Comparison of ENCODE assay signal across 1 cellular context in the genomic region with DNA sequence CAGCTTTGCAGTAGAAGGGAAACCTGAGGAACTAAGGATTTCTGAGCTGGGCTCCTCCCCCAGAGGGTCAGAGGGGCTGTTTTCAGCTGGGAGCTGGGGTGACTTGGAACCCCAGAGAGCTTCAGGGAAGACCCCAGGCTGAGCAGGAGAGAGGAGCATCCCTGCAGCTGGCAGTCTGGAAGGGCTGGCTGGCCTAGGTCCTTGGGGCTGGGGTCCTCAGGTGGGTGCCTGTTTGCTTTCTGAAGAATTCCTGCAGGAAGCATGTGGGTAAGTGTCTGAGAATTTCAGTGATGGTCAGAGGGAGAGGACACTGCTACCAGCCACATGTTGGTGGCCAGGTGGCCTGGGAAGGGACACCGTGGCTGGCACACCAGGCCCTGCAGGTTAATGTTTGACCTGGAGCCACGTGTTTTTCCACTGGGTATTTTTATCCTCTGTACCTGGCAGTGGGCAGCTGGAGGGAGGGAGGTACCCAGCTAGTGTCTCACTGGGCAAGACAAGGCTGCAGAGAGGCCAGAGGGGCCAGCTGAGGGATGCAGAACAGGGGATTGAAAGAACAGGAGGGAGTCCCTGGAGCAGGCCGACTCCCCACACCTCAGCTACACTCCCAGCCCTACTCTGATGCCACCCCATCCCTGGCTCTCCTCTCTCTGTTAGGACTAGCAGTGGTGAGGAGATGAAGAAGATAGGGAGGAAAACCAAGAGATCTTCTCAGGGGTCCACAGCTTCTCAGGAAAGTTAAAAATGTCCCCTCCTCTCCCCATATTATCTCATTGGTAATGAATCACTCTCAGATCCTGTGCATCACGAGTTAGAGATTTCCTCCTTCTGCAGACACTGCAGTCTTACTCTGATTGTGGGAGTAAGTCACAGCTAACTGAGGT.
TF ChIP-seq lines count a peak whose summit lies in the region.

No MANE protein-coding gene starts in this region.

TF ChIP-seq in HepG2, 621 proteins besides CTCF, POLR2A, EP300 and RAD21 (continued from another document and continues in another):
- TF ChIP-seq, protein P1, sequence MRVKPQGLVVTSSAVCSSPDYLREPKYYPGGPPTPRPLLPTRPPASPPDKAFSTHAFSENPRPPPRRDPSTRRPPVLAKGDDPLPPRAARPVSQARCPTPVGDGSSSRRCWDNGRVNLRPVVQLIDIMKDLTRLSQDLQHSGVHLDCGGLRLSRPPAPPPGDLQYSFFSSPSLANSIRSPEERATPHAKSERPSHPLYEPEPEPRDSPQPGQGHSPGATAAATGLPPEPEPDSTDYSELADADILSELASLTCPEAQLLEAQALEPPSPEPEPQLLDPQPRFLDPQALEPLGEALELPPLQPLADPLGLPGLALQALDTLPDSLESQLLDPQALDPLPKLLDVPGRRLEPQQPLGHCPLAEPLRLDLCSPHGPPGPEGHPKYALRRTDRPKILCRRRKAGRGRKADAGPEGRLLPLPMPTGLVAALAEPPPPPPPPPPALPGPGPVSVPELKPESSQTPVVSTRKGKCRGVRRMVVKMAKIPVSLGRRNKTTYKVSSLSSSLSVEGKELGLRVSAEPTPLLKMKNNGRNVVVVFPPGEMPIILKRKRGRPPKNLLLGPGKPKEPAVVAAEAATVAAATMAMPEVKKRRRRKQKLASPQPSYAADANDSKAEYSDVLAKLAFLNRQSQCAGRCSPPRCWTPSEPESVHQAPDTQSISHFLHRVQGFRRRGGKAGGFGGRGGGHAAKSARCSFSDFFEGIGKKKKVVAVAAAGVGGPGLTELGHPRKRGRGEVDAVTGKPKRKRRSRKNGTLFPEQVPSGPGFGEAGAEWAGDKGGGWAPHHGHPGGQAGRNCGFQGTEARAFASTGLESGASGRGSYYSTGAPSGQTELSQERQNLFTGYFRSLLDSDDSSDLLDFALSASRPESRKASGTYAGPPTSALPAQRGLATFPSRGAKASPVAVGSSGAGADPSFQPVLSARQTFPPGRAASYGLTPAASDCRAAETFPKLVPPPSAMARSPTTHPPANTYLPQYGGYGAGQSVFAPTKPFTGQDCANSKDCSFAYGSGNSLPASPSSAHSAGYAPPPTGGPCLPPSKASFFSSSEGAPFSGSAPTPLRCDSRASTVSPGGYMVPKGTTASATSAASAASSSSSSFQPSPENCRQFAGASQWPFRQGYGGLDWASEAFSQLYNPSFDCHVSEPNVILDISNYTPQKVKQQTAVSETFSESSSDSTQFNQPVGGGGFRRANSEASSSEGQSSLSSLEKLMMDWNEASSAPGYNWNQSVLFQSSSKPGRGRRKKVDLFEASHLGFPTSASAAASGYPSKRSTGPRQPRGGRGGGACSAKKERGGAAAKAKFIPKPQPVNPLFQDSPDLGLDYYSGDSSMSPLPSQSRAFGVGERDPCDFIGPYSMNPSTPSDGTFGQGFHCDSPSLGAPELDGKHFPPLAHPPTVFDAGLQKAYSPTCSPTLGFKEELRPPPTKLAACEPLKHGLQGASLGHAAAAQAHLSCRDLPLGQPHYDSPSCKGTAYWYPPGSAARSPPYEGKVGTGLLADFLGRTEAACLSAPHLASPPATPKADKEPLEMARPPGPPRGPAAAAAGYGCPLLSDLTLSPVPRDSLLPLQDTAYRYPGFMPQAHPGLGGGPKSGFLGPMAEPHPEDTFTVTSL (CRISPR knock-in tag; IDR thresholded peaks at IDR 0.05; ENCODE audit: borderline replicate concordance) = no peak
- no peak for TF ChIP-seq SRY (CRISPR knock-in tag; IDR thresholded peaks at IDR 0.05)
- TF ChIP-seq, protein P2, sequence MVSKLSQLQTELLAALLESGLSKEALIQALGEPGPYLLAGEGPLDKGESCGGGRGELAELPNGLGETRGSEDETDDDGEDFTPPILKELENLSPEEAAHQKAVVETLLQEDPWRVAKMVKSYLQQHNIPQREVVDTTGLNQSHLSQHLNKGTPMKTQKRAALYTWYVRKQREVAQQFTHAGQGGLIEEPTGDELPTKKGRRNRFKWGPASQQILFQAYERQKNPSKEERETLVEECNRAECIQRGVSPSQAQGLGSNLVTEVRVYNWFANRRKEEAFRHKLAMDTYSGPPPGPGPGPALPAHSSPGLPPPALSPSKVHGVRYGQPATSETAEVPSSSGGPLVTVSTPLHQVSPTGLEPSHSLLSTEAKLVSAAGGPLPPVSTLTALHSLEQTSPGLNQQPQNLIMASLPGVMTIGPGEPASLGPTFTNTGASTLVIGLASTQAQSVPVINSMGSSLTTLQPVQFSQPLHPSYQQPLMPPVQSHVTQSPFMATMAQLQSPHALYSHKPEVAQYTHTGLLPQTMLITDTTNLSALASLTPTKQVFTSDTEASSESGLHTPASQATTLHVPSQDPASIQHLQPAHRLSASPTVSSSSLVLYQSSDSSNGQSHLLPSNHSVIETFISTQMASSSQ (IDR thresholded peaks at IDR 0.05; ENCODE audit: low read depth) = peak; percentile 88
- TF ChIP-seq, protein P2 (CRISPR knock-in tag; IDR thresholded peaks at IDR 0.05; ENCODE audit: borderline replicate concordance) = peak; percentile 75
- TF ChIP-seq MIXL1 (CRISPR knock-in tag; IDR thresholded peaks at IDR 0.05) = 0 out of 2 replicates have a peak, but pooled peaks have one; percentile 6
- TF ChIP-seq, protein P3, sequence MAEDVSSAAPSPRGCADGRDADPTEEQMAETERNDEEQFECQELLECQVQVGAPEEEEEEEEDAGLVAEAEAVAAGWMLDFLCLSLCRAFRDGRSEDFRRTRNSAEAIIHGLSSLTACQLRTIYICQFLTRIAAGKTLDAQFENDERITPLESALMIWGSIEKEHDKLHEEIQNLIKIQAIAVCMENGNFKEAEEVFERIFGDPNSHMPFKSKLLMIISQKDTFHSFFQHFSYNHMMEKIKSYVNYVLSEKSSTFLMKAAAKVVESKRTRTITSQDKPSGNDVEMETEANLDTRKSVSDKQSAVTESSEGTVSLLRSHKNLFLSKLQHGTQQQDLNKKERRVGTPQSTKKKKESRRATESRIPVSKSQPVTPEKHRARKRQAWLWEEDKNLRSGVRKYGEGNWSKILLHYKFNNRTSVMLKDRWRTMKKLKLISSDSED (CRISPR knock-in tag; IDR thresholded peaks at IDR 0.05) = 0 out of 2 replicates have a peak, but pooled peaks have one; percentile 56
- no peak for TF ChIP-seq MAZ (IDR thresholded peaks at IDR 0.05; ENCODE audit: borderline replicate concordance, low read depth, low read length)
- no peak; the same call in 1 of the 2 replicates for TF ChIP-seq MAZ (CRISPR knock-in tag; IDR thresholded peaks at IDR 0.05; ENCODE audit: low read depth)
- TF ChIP-seq MED13 (CRISPR knock-in tag; IDR thresholded peaks at IDR 0.05) = no peak
- 0 out of 2 replicates have a peak, but pooled peaks have one; percentile 22 for TF ChIP-seq ZFP82 (CRISPR knock-in tag; IDR thresholded peaks at IDR 0.05; ENCODE audit: borderline replicate concordance)
- TF ChIP-seq CC2D1A (CRISPR knock-in tag; IDR thresholded peaks at IDR 0.05) = no peak
- TF ChIP-seq SALL1 (CRISPR knock-in tag; IDR thresholded peaks at IDR 0.05) = no peak; the same call in 1 of the 2 replicates
- no peak for TF ChIP-seq PAF1 (CRISPR knock-in tag; IDR thresholded peaks at IDR 0.05)
- TF ChIP-seq ZNF790 (CRISPR knock-in tag; IDR thresholded peaks at IDR 0.05; ENCODE audit: borderline replicate concordance) = no peak
- TF ChIP-seq, protein P4, sequence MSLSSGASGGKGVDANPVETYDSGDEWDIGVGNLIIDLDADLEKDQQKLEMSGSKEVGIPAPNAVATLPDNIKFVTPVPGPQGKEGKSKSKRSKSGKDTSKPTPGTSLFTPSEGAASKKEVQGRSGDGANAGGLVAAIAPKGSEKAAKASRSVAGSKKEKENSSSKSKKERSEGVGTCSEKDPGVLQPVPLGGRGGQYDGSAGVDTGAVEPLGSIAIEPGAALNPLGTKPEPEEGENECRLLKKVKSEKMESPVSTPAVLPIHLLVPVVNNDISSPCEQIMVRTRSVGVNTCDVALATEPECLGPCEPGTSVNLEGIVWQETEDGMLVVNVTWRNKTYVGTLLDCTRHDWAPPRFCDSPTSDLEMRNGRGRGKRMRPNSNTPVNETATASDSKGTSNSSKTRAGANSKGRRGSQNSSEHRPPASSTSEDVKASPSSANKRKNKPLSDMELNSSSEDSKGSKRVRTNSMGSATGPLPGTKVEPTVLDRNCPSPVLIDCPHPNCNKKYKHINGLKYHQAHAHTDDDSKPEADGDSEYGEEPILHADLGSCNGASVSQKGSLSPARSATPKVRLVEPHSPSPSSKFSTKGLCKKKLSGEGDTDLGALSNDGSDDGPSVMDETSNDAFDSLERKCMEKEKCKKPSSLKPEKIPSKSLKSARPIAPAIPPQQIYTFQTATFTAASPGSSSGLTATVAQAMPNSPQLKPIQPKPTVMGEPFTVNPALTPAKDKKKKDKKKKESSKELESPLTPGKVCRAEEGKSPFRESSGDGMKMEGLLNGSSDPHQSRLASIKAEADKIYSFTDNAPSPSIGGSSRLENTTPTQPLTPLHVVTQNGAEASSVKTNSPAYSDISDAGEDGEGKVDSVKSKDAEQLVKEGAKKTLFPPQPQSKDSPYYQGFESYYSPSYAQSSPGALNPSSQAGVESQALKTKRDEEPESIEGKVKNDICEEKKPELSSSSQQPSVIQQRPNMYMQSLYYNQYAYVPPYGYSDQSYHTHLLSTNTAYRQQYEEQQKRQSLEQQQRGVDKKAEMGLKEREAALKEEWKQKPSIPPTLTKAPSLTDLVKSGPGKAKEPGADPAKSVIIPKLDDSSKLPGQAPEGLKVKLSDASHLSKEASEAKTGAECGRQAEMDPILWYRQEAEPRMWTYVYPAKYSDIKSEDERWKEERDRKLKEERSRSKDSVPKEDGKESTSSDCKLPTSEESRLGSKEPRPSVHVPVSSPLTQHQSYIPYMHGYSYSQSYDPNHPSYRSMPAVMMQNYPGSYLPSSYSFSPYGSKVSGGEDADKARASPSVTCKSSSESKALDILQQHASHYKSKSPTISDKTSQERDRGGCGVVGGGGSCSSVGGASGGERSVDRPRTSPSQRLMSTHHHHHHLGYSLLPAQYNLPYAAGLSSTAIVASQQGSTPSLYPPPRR (CRISPR knock-in tag; IDR thresholded peaks at IDR 0.05; ENCODE audit: borderline replicate concordance) = no peak
- no peak for TF ChIP-seq PPARG (CRISPR knock-in tag; conservative IDR thresholded peaks at IDR 0.05)
- TF ChIP-seq, protein P5, sequence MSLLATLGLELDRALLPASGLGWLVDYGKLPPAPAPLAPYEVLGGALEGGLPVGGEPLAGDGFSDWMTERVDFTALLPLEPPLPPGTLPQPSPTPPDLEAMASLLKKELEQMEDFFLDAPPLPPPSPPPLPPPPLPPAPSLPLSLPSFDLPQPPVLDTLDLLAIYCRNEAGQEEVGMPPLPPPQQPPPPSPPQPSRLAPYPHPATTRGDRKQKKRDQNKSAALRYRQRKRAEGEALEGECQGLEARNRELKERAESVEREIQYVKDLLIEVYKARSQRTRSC (CRISPR knock-in tag; IDR thresholded peaks at IDR 0.05; ENCODE audit: low read depth) = no peak
- TF ChIP-seq FOXA1 (IDR thresholded peaks at IDR 0.05) = no peak
- TF ChIP-seq FOXA1 (CRISPR knock-in tag; IDR thresholded peaks at IDR 0.05) = no peak
- no peak for TF ChIP-seq SMARCE1 (IDR thresholded peaks at IDR 0.05; ENCODE audit: borderline replicate concordance)
- no peak for TF ChIP-seq TGIF2 (CRISPR knock-in tag; IDR thresholded peaks at IDR 0.05)
- no peak for TF ChIP-seq PTBP1 (IDR thresholded peaks at IDR 0.05; ENCODE audit: low read depth, low read length, poor library complexity, severe bottlenecking)
- TF ChIP-seq CCDC6 (CRISPR knock-in tag; IDR thresholded peaks at IDR 0.05) = peak; percentile 71
- 0 out of 2 replicates have a peak, but pooled peaks have one; percentile 25 for TF ChIP-seq TOPORS (CRISPR knock-in tag; IDR thresholded peaks at IDR 0.05)
- TF ChIP-seq ZNF264 (CRISPR knock-in tag; IDR thresholded peaks at IDR 0.05) = no peak
- TF ChIP-seq, protein P6, sequence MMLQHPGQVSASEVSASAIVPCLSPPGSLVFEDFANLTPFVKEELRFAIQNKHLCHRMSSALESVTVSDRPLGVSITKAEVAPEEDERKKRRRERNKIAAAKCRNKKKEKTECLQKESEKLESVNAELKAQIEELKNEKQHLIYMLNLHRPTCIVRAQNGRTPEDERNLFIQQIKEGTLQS (CRISPR knock-in tag; IDR thresholded peaks at IDR 0.05) = no peak
- TF ChIP-seq, protein P7, sequence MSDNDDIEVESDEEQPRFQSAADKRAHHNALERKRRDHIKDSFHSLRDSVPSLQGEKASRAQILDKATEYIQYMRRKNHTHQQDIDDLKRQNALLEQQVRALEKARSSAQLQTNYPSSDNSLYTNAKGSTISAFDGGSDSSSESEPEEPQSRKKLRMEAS (IDR thresholded peaks at IDR 0.05) = no peak
- TF ChIP-seq, protein P8, sequence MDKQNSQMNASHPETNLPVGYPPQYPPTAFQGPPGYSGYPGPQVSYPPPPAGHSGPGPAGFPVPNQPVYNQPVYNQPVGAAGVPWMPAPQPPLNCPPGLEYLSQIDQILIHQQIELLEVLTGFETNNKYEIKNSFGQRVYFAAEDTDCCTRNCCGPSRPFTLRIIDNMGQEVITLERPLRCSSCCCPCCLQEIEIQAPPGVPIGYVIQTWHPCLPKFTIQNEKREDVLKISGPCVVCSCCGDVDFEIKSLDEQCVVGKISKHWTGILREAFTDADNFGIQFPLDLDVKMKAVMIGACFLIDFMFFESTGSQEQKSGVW (CRISPR knock-in tag; IDR thresholded peaks at IDR 0.05; ENCODE audit: borderline replicate concordance) = no peak
- TF ChIP-seq ZNF615 (CRISPR knock-in tag; IDR thresholded peaks at IDR 0.05; ENCODE audit: borderline replicate concordance) = no peak
- TF ChIP-seq, protein P9, sequence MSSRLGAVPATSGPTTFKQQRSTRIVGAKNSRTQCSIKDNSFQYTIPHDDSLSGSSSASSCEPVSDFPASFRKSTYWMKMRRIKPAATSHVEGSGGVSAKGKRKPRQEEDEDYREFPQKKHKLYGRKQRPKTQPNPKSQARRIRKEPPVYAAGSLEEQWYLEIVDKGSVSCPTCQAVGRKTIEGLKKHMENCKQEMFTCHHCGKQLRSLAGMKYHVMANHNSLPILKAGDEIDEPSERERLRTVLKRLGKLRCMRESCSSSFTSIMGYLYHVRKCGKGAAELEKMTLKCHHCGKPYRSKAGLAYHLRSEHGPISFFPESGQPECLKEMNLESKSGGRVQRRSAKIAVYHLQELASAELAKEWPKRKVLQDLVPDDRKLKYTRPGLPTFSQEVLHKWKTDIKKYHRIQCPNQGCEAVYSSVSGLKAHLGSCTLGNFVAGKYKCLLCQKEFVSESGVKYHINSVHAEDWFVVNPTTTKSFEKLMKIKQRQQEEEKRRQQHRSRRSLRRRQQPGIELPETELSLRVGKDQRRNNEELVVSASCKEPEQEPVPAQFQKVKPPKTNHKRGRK (CRISPR knock-in tag; IDR thresholded peaks at IDR 0.05) = 0 out of 2 replicates have a peak, but pooled peaks have one; percentile 16
